ENCODE assay signal across 1 cellular context in genomic region chr17:45956090-45956489, GRCh38.
TF ChIP-seq lines count a peak whose summit lies in the region.

No MANE protein-coding gene starts in this region.

TF ChIP-seq in SK-N-SH treated with all-trans-retinoic acid at 6 μM for 48 hours, 23 proteins besides CTCF, POLR2A, EP300 and RAD21 (continued from another document):
- TF ChIP-seq TSHZ2 (CRISPR knock-in tag; IDR thresholded peaks at IDR 0.05) (no peak), PATZ1 (CRISPR knock-in tag; IDR thresholded peaks at IDR 0.05; ENCODE audit: borderline replicate concordance) (no peak), ZNF70 (CRISPR knock-in tag; IDR thresholded peaks at IDR 0.05) (no peak), PPARA (CRISPR knock-in tag; IDR thresholded peaks at IDR 0.05; ENCODE audit: borderline replicate concordance) (no peak), ZC3H10 (CRISPR knock-in tag; IDR thresholded peaks at IDR 0.05) (no peak)
TF ChIP-seq in SK-N-SH treated with all-trans-retinoic acid at 6 μM for 48 hours: peak in this region for 0.
